Comparison of ENCODE assay signal across 13 cellular contexts in genomic region chr11:21110378-21110777, GRCh38.
DNase-seq lines count a peak whose midpoint lies in the region; TF ChIP-seq lines count a peak whose summit lies in the region.
"Had no signal": no experiment of that assay in that cellular context is flagged by ENCODE, and none has a peak within 500 bp of the region (broad histone marks: within the 10 kb centered on the region; RNA-seq: fewer than 3 reads in every experiment).

No MANE protein-coding gene starts in this region.

- H3K27ac ChIP-seq in WERI-Rb-1 (no peak overlapping the region), esophagus muscularis mucosa (replicated peaks in 1 of 4) (no peak overlapping the region), uterus (no peak overlapping the region)
- H3K27ac ChIP-seq: A549, C4-2B, HL-60 had no signal

- DNase-seq in DMS79 (lab: John Stamatoyannopoulos, UW) (peak; percentile 65), DMS79 treated with DMSO at 0.1 percent for 48 hours (lab: John Stamatoyannopoulos, UW) (peak; percentile 55), WERI-Rb-1 (peak; percentile 11), esophagus muscularis mucosa (ENCODE audit: extremely low spot score) (peak; percentile 57), SK-N-DZ (ENCODE audit: low spot score) (no peak), uterus (no peak)
- DNase-seq: BE2C; CD4-positive, alpha-beta memory T cell; DMS53 had no signal

- H3K36me3 ChIP-seq in WERI-Rb-1 (no peaks in the 10 kb centered on the region), esophagus muscularis mucosa (no peaks in the 10 kb centered on the region), uterus (no peaks in the 10 kb centered on the region)
- H3K36me3 ChIP-seq: BE2C had no signal

- intact Hi-C loops in esophagus muscularis mucosa (cut with DNase I), result no loop called here
- intact Hi-C loops in uterus (cut with DNase I; ENCODE audit: low total_unique reads), result no loop called here

- TF ChIP-seq CTCF in WERI-Rb-1 (IDR thresholded peaks at IDR 0.05; ENCODE audit: low read depth, low read length) (no peak), esophagus muscularis mucosa (IDR thresholded peaks at IDR 0.05) (no peak), uterus (IDR thresholded peaks at IDR 0.05) (no peak)

- H3K27me3 ChIP-seq in WERI-Rb-1 (ENCODE audit: insufficient read depth, low read depth, severe bottlenecking) (no peaks in the 10 kb centered on the region), esophagus muscularis mucosa (no peaks in the 10 kb centered on the region), uterus (no peaks in the 10 kb centered on the region)
- H3K27me3 ChIP-seq: BE2C had no signal

- no peak for TF ChIP-seq EP300 in esophagus muscularis mucosa (IDR thresholded peaks at IDR 0.05)

- H3K9me3 ChIP-seq in WERI-Rb-1 (ENCODE audit: severe bottlenecking) (no peaks in the 10 kb centered on the region), esophagus muscularis mucosa (no peaks in the 10 kb centered on the region), uterus (no peaks in the 10 kb centered on the region)
- H3K9me3 ChIP-seq: A549, BE2C had no signal

- H3K4me3 ChIP-seq in WERI-Rb-1 (ENCODE audit: low read depth, low read length) (no peak overlapping the region), esophagus muscularis mucosa (no peak overlapping the region), uterus (no peak overlapping the region)
- H3K4me3 ChIP-seq: A549, GM12878 had no signal

- H3K4me1 ChIP-seq in esophagus muscularis mucosa (no peaks in the 10 kb centered on the region), uterus (no peaks in the 10 kb centered on the region)
- H3K4me1 ChIP-seq: A549, BE2C had no signal

- TF ChIP-seq POLR2A in esophagus muscularis mucosa (IDR thresholded peaks at IDR 0.05; ENCODE audit: low read depth), result no peak
- no peak for TF ChIP-seq POLR2A in uterus (IDR thresholded peaks at IDR 0.05)

Comparison
In these comparisons a context has a peak if more than half of its experiments do, and no peak if none do; other contexts are left out.
1. DNase-seq: peak in DMS79 (single experiment), DMS79 treated with DMSO at 0.1 percent for 48 hours (single experiment), WERI-Rb-1 (single experiment) and esophagus muscularis mucosa (single experiment); none in SK-N-DZ (single experiment) and uterus (0 of 2).